Comparison of ENCODE assay signal across 10 cellular contexts in the genomic region with DNA sequence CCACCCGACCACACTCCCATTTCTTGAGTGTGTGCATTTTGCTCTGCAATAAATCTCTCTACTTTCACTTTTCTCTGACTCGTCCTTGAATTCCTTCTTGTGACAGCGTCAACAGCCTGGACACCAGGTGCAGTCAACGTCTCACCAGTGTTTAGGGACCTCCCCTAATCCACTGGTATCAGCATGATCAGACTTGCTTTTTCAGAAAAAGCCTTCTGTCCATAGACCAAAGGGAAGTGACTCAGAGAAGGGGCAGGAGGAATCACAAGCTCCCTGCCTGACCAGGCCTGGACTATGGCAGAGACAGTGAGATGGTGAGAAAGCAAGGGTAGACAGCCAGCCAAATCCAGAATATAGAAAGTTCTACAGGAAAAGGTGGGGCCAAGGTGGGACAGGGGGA. TPM values are rescaled to one million over a fixed set of nuclear protein-coding genes. Genes with fewer than 3 reads are reported as not detected.
A peak's percentile ranks its signal among the peaks of the same experiment; 100 is the strongest.
DNase-seq lines count a peak whose midpoint lies in the region; ATAC-seq and TF ChIP-seq lines count a peak whose summit lies in the region.
"Had no signal": no experiment of that assay in that cellular context is flagged by ENCODE, and none has a peak within 500 bp of the region (broad histone marks: within the 10 kb centered on the region; RNA-seq: fewer than 3 reads in every experiment).

No MANE protein-coding gene starts in this region.

- H3K4me1 Mint-ChIP-seq in natural killer cell treated with Interleukin-12 subunit alpha and Interleukin-12 subunit beta and Interleukin-15 and Interleukin-18, amount 100 ng/mL, for 72 hours (ENCODE audit: low read depth in 2 of 2): peaks cover 20 to 25% of the 10 kb centered on the region in 2 donors
- peaks cover 9 to 19% of the 10 kb centered on the region in 2 donors for H3K4me1 Mint-ChIP-seq in natural killer cell

- H3K4me3 ChIP-seq in H7 (ENCODE audit: insufficient read depth, low read depth, low read length): no peak overlapping the region

- intact Hi-C loops in natural killer cell (cut with micrococcal nuclease): no loop called here

- H3K36me3 ChIP-seq in H7 (replicated peaks; ENCODE audit: control insufficient read depth, insufficient read depth, low read length): no peaks in the 10 kb centered on the region

- no peaks in the 10 kb centered on the region for H3K27me3 ChIP-seq in H7 (ENCODE audit: control insufficient read depth, insufficient read depth, low read length)

- ATAC-seq in natural killer cell treated with Interleukin-12 subunit alpha and Interleukin-12 subunit beta and Interleukin-15 and Interleukin-18, amount 100 ng/mL, for 72 hours: no peak
- ATAC-seq in natural killer cell (no peak), GM21717 (IDR thresholded peaks at IDR 0.05; ENCODE audit: unreplicated experiment) (no peak)

- TF ChIP-seq CTCF in natural killer cell (IDR thresholded peaks at IDR 0.05): no peak

- peak overlapping the region; percentile 15 for H3K4me3 Mint-ChIP-seq in natural killer cell treated with Interleukin-12 subunit alpha and Interleukin-12 subunit beta and Interleukin-15 and Interleukin-18, amount 100 ng/mL, for 72 hours
- H3K4me3 Mint-ChIP-seq in natural killer cell: no peak overlapping the region

- H3K27ac Mint-ChIP-seq in natural killer cell treated with Interleukin-12 subunit alpha and Interleukin-12 subunit beta and Interleukin-15 and Interleukin-18, amount 100 ng/mL, for 72 hours: peak overlapping the region in 1 of 2 donors; percentile 32
- H3K27ac Mint-ChIP-seq in natural killer cell: no peak overlapping the region

- no peaks in the 10 kb centered on the region for H3K36me3 Mint-ChIP-seq in natural killer cell treated with Interleukin-12 subunit alpha and Interleukin-12 subunit beta and Interleukin-15 and Interleukin-18, amount 100 ng/mL, for 72 hours
- no peaks in the 10 kb centered on the region for H3K36me3 Mint-ChIP-seq in natural killer cell

- peaks cover 0 to 3% of the 10 kb centered on the region in 2 donors for H3K27me3 Mint-ChIP-seq in natural killer cell treated with Interleukin-12 subunit alpha and Interleukin-12 subunit beta and Interleukin-15 and Interleukin-18, amount 100 ng/mL, for 72 hours
- peaks cover 0 to 3% of the 10 kb centered on the region in 2 donors for H3K27me3 Mint-ChIP-seq in natural killer cell (ENCODE audit: low read depth in 2 of 2)

- no peak for DNase-seq in natural killer cell treated with Interleukin-12 subunit alpha and Interleukin-12 subunit beta and Interleukin-15 and Interleukin-18, amount 100 ng/mL, for 72 hours (ENCODE audit: low spot score)
- DNase-seq in natural killer cell: no peak
- DNase-seq in RPMI8226: peak; percentile 92
- peak; percentile 67 for DNase-seq in iris pigment epithelial cell (ENCODE audit: low read depth)
- no peak for DNase-seq in H7
- no peak for DNase-seq in DMS153 treated with DMSO at 0.1 percent for 48 hours (lab: John Stamatoyannopoulos, UW; ENCODE audit: unreplicated experiment)
- no peak for DNase-seq in stimulated activated CD4-positive, alpha-beta T cell treated with anti-CD3 and anti-CD28 coated beads, Interleukin-4, amount 100 ng/mL, for 1 hour
- DNase-seq: COR-L47, NCI-H82 had no signal

- H3K9me3 Mint-ChIP-seq in natural killer cell treated with Interleukin-12 subunit alpha and Interleukin-12 subunit beta and Interleukin-15 and Interleukin-18, amount 100 ng/mL, for 72 hours: no peaks in the 10 kb centered on the region
- no peaks in the 10 kb centered on the region for H3K9me3 Mint-ChIP-seq in natural killer cell

RNA-seq across cellular contexts. Expression of gene CCR5, which starts 15.5 kb away (rescaled TPM):
- total RNA-seq in natural killer cell treated with Interleukin-12 subunit alpha and Interleukin-12 subunit beta and Interleukin-15 and Interleukin-18, amount 100 ng/mL, for 72 hours: 10 to 100 TPM; 28.3 to 46.2 TPM
- 1 to 10 TPM in 2 of 3 donors, under 1 TPM in 1; 0.59 to 7.6 (median 1.0) TPM for total RNA-seq in natural killer cell
- total RNA-seq in H7 (2014; rRNA removed; shearing (Covaris generic)): not detected in 2 replicates

RNA-seq across cellular contexts. Expression of gene CCRL2, which starts 20.9 kb away (rescaled TPM):
- total RNA-seq in natural killer cell treated with Interleukin-12 subunit alpha and Interleukin-12 subunit beta and Interleukin-15 and Interleukin-18, amount 100 ng/mL, for 72 hours: 1 to 10 TPM; 4.0 to 6.2 TPM
- total RNA-seq in natural killer cell: 1 to 10 TPM; 3.0 to 4.6 (median 3.8) TPM
- not detected in 2 replicates for total RNA-seq in H7 (2014; rRNA removed; shearing (Covaris generic))

RNA-seq across cellular contexts. Expression of gene CCR2, which starts 32.3 kb away (rescaled TPM):
- 1 to 10 TPM in 1 of 2 donors, under 1 TPM in 1; 0.48 to 2.5 TPM for total RNA-seq in natural killer cell treated with Interleukin-12 subunit alpha and Interleukin-12 subunit beta and Interleukin-15 and Interleukin-18, amount 100 ng/mL, for 72 hours
- total RNA-seq in natural killer cell: 1 to 10 TPM in 2 of 3 donors, under 1 TPM in 1; 0.21 to 9.8 (median 1.7) TPM
- not detected in 2 replicates for total RNA-seq in H7 (2014; rRNA removed; shearing (Covaris generic))

Comparison
In these comparisons a context has a peak if more than half of its experiments do, and no peak if none do; other contexts are left out.
1. DNase-seq: peak in RPMI8226 (single experiment) and iris pigment epithelial cell (single experiment); none in natural killer cell treated with Interleukin-12 subunit alpha and Interleukin-12 subunit beta and Interleukin-15 and Interleukin-18, amount 100 ng/mL, for 72 hours (single experiment), natural killer cell (single experiment), H7 (single experiment), DMS153 treated with DMSO at 0.1 percent for 48 hours (single experiment) and stimulated activated CD4-positive, alpha-beta T cell treated with anti-CD3 and anti-CD28 coated beads, Interleukin-4, amount 100 ng/mL, for 1 hour (single experiment).